Comparison of ENCODE assay signal across 9 cellular contexts in genomic region chrX:34470507-34470906, GRCh38.
"Had no signal": no experiment of that assay in that cellular context is flagged by ENCODE, and none has a peak within 500 bp of the region (broad histone marks: within the 10 kb centered on the region; RNA-seq: fewer than 3 reads in every experiment).

No MANE protein-coding gene starts in this region.

- DNase-seq: GM23248, GOT3, H7, HFFc6, KBM-7 had no signal

- H3K4me1 ChIP-seq: HAP-1 had no signal

- H3K36me3 ChIP-seq: HAP-1 had no signal

- H3K9me3 ChIP-seq: HAP-1 had no signal

- ATAC-seq: HCT116 had no signal

- H3K27me3 Mint-ChIP-seq: IgD-negative memory B cell had no signal

- H3K4me3 ChIP-seq: GM23248, HAP-1 had no signal

- H3K4me1 Mint-ChIP-seq: IgD-negative memory B cell had no signal

- H3K36me3 Mint-ChIP-seq: IgD-negative memory B cell had no signal

- H3K27ac ChIP-seq: GM23248, HL-60 had no signal

- H3K27ac Mint-ChIP-seq: HFFc6, IgD-negative memory B cell had no signal

- H3K4me3 Mint-ChIP-seq: HFFc6, IgD-negative memory B cell had no signal

- H3K9me3 Mint-ChIP-seq: HFFc6 had no signal
